In the genomic region with DNA sequence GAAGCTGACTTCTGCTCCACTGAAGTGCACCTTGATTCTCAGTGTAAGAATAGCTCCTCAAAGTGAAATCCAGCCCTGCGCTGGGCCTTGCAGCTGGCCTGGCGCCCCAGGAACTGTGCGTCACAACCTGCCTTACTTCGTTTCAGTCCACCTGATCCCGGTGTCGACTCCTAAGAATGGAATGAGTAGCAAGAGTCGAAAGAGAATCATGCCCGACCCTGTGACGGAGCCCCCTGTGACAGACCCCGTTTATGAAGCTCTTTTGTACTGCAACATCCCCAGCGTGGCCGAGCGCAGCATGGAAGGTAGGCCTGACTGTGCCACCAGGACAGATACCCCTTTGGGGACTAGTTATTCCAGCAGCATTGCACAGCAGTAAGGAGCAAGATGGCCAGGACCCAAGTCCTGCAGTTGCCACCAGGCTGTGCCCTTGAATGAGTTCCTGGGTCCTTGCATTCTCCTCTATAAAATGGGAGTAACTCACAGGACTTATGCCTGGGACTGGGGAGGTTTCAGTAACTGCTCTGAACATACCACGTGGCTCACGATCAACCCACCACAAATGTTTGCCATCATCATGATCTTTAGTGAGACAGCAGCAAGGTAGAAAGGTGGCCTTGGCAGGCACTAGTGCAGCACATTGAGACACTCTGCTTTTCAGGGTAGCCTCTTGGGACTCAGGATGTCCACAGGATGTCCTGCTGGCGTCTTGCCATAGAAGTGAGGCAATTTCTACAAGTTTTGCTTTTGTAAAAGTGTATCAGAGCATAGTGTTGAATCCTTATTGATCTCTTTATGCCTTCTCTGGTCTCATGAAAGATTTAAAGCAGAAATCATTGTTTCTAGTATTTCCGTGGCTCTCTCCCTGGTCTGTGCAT, we compare ENCODE assay signal across 17 cellular contexts. TPM values are rescaled to one million over a fixed set of nuclear protein-coding genes. Genes with fewer than 3 reads are reported as not detected.
DNase-seq lines count a peak whose midpoint lies in the region; ATAC-seq, FAIRE-seq and TF ChIP-seq lines count a peak whose summit lies in the region.
"Had no signal": no experiment of that assay in that cellular context is flagged by ENCODE, and none has a peak within 500 bp of the region (broad histone marks: within the 10 kb centered on the region; RNA-seq: fewer than 3 reads in every experiment).

No MANE protein-coding gene starts in this region.

- H3K36me3 ChIP-seq in skeletal muscle satellite cell (ENCODE audit: insufficient read depth, low read length), result no peaks in the 10 kb centered on the region

- H3K4me3 ChIP-seq in skeletal muscle satellite cell (ENCODE audit: low read length), result no peak overlapping the region
- H3K4me3 ChIP-seq: left lung had no signal

- H3K4me3 Mint-ChIP-seq in activated CD8-positive, alpha-beta T cell treated with anti-CD3 and anti-CD28 coated beads, Interleukin-2, amount 10 ng/mL, durations not matched to agents 7 days and 5 days, result no peak overlapping the region
- no peak overlapping the region for H3K4me3 Mint-ChIP-seq in activated CD8-positive, alpha-beta T cell treated with anti-CD3 and anti-CD28 coated beads for 36 hours
- H3K4me3 Mint-ChIP-seq in activated T-helper 17 cell treated with anti-CD3 and anti-CD28 coated beads, Interleukin-2, amount 50 U/mL, for 72 hours, result no peak overlapping the region
- H3K4me3 Mint-ChIP-seq: stimulated activated memory B cell treated with anti-CD40 and anti-IgM and Interleukin-4, amounts not matched to agents 10 μg/mL and 1 μg/mL and 100 μg/mL, for 72 hours; type B pancreatic cell; WTC11 had no signal

- H3K9ac ChIP-seq in skeletal muscle satellite cell (ENCODE audit: low read depth, low read length), result no peak overlapping the region

- CTCF ChIA-PET in activated CD8-positive, alpha-beta T cell treated with anti-CD3 and anti-CD28 coated beads, Interleukin-2, amount 10 ng/mL, durations not matched to agents 7 days and 5 days (lab: Charles Lee), result interaction anchor here (0.8 to 7.9 kb wide), 9 partner anchors 7 to 278 kb away, joined by 3 to 65 read pairs (median 7); partner anchors contain the start of gene PXYLP1
- CTCF ChIA-PET in activated CD8-positive, alpha-beta T cell treated with anti-CD3 and anti-CD28 coated beads for 36 hours (lab: Charles Lee), result interaction anchor here (1.0 to 7.0 kb wide), 9 partner anchors 11 to 181 kb away, joined by 3 to 82 read pairs (median 5); partner anchors contain the start of gene PXYLP1

- H3K4me1 Mint-ChIP-seq in activated CD8-positive, alpha-beta T cell treated with anti-CD3 and anti-CD28 coated beads, Interleukin-2, amount 10 ng/mL, durations not matched to agents 7 days and 5 days (ENCODE audit: low read depth), result peaks cover 39% of the 10 kb centered on the region
- H3K4me1 Mint-ChIP-seq in activated CD8-positive, alpha-beta T cell treated with anti-CD3 and anti-CD28 coated beads for 36 hours (ENCODE audit: low read depth), result peaks cover 30% of the 10 kb centered on the region
- peaks cover 24% of the 10 kb centered on the region for H3K4me1 Mint-ChIP-seq in activated T-helper 17 cell treated with anti-CD3 and anti-CD28 coated beads, Interleukin-2, amount 50 U/mL, for 72 hours
- H3K4me1 Mint-ChIP-seq: stimulated activated memory B cell treated with anti-CD40 and anti-IgM and Interleukin-4, amounts not matched to agents 10 μg/mL and 1 μg/mL and 100 μg/mL, for 72 hours had no signal

- no peaks in the 10 kb centered on the region for H3K27me3 Mint-ChIP-seq in activated CD8-positive, alpha-beta T cell treated with anti-CD3 and anti-CD28 coated beads, Interleukin-2, amount 10 ng/mL, durations not matched to agents 7 days and 5 days (ENCODE audit: low read depth)
- H3K27me3 Mint-ChIP-seq in activated CD8-positive, alpha-beta T cell treated with anti-CD3 and anti-CD28 coated beads for 36 hours, result no peaks in the 10 kb centered on the region
- H3K27me3 Mint-ChIP-seq in activated T-helper 17 cell treated with anti-CD3 and anti-CD28 coated beads, Interleukin-2, amount 50 U/mL, for 72 hours, result no peaks in the 10 kb centered on the region
- H3K27me3 Mint-ChIP-seq: CD4-positive, alpha-beta memory T cell; progenitor cell of endocrine pancreas; stimulated activated memory B cell treated with anti-CD40 and anti-IgM and Interleukin-4, amounts not matched to agents 10 μg/mL and 1 μg/mL and 100 μg/mL, for 72 hours; type B pancreatic cell had no signal

- no peak for TF ChIP-seq CTCF in activated CD8-positive, alpha-beta T cell treated with anti-CD3 and anti-CD28 coated beads for 36 hours (IDR thresholded peaks at IDR 0.05)

- peak overlapping the region; percentile 9 for H3K4me2 ChIP-seq in skeletal muscle satellite cell (ENCODE audit: low read length)

- no peaks in the 10 kb centered on the region for H3K9me3 Mint-ChIP-seq in activated CD8-positive, alpha-beta T cell treated with anti-CD3 and anti-CD28 coated beads, Interleukin-2, amount 10 ng/mL, durations not matched to agents 7 days and 5 days (ENCODE audit: insufficient read depth)
- no peaks in the 10 kb centered on the region for H3K9me3 Mint-ChIP-seq in activated CD8-positive, alpha-beta T cell treated with anti-CD3 and anti-CD28 coated beads for 36 hours
- H3K9me3 Mint-ChIP-seq in activated T-helper 17 cell treated with anti-CD3 and anti-CD28 coated beads, Interleukin-2, amount 50 U/mL, for 72 hours, result no peaks in the 10 kb centered on the region
- H3K9me3 Mint-ChIP-seq: CD4-positive, alpha-beta memory T cell; stimulated activated memory B cell treated with anti-CD40 and anti-IgM and Interleukin-4, amounts not matched to agents 10 μg/mL and 1 μg/mL and 100 μg/mL, for 72 hours; type B pancreatic cell; WTC11 had no signal

- H3K36me3 Mint-ChIP-seq in activated CD8-positive, alpha-beta T cell treated with anti-CD3 and anti-CD28 coated beads, Interleukin-2, amount 10 ng/mL, durations not matched to agents 7 days and 5 days (ENCODE audit: low read depth), result peaks cover 24% of the 10 kb centered on the region
- H3K36me3 Mint-ChIP-seq in activated CD8-positive, alpha-beta T cell treated with anti-CD3 and anti-CD28 coated beads for 36 hours (ENCODE audit: low read depth), result peaks cover 8% of the 10 kb centered on the region
- no peaks in the 10 kb centered on the region for H3K36me3 Mint-ChIP-seq in activated T-helper 17 cell treated with anti-CD3 and anti-CD28 coated beads, Interleukin-2, amount 50 U/mL, for 72 hours (ENCODE audit: low read depth)

- FAIRE-seq in GM12892 (lab: Jason Lieb, UNC), result no peak
- FAIRE-seq: A204.1 had no signal

- no peak for DNase-seq in activated CD8-positive, alpha-beta T cell treated with anti-CD3 and anti-CD28 coated beads, Interleukin-2, amount 10 ng/mL, durations not matched to agents 7 days and 5 days
- DNase-seq in activated CD8-positive, alpha-beta T cell treated with anti-CD3 and anti-CD28 coated beads for 36 hours, result no peak
- DNase-seq in fibroblast of gingiva (ENCODE audit: low read depth) (peak; percentile 39), GM12892 (ENCODE audit: insufficient read length) (no peak), ureter (ENCODE audit: low spot score) (no peak)
- DNase-seq in activated naive CD4-positive, alpha-beta T cell treated with Interleukin-2 at 50 U/mL for 16 hours, result no peak
- DNase-seq: left lung; Right ventricle myocardium superior; stimulated activated CD4-positive, alpha-beta T cell treated with anti-CD3 and anti-CD28 coated beads, Interleukin-12 subunit alpha, Interleukin-12 subunit beta, amount 100 ng/mL, for 4 hours had no signal

- no peak for ATAC-seq in activated CD8-positive, alpha-beta T cell treated with anti-CD3 and anti-CD28 coated beads, Interleukin-2, amount 10 ng/mL, durations not matched to agents 7 days and 5 days
- ATAC-seq in activated CD8-positive, alpha-beta T cell treated with anti-CD3 and anti-CD28 coated beads for 36 hours, result no peak
- ATAC-seq in activated T-helper 17 cell treated with anti-CD3 and anti-CD28 coated beads, Interleukin-2, amount 50 U/mL, for 72 hours (replicated peaks), result no peak
- ATAC-seq: stimulated activated memory B cell treated with anti-CD40 and anti-IgM and Interleukin-4, amounts not matched to agents 10 μg/mL and 1 μg/mL and 100 μg/mL, for 72 hours had no signal

- no peaks in the 10 kb centered on the region for H3K9me3 ChIP-seq in skeletal muscle satellite cell (replicated peaks; ENCODE audit: low read length)
- H3K9me3 ChIP-seq: left lung had no signal

- no peak for TF ChIP-seq POLR2A in GM12892 (IDR thresholded peaks at IDR 0.05; ENCODE audit: low read depth, low read length)

- peak overlapping the region; percentile 10 for H3K27ac Mint-ChIP-seq in activated CD8-positive, alpha-beta T cell treated with anti-CD3 and anti-CD28 coated beads, Interleukin-2, amount 10 ng/mL, durations not matched to agents 7 days and 5 days
- no peak overlapping the region for H3K27ac Mint-ChIP-seq in activated CD8-positive, alpha-beta T cell treated with anti-CD3 and anti-CD28 coated beads for 36 hours
- H3K27ac Mint-ChIP-seq in activated T-helper 17 cell treated with anti-CD3 and anti-CD28 coated beads, Interleukin-2, amount 50 U/mL, for 72 hours, result peak overlapping the region; percentile 22
- H3K27ac Mint-ChIP-seq: progenitor cell of endocrine pancreas; stimulated activated memory B cell treated with anti-CD40 and anti-IgM and Interleukin-4, amounts not matched to agents 10 μg/mL and 1 μg/mL and 100 μg/mL, for 72 hours; type B pancreatic cell; WTC11 had no signal

- peaks cover 35% of the 10 kb centered on the region for H3K4me1 ChIP-seq in skeletal muscle satellite cell (ENCODE audit: control insufficient read depth, insufficient read depth, low read length)

- POLR2A ChIA-PET in activated CD8-positive, alpha-beta T cell treated with anti-CD3 and anti-CD28 coated beads, Interleukin-2, amount 10 ng/mL, durations not matched to agents 7 days and 5 days (lab: Charles Lee), result interaction anchor here (1.0 kb wide), 1 partner anchor 46 kb away, joined by 6 read pairs; the partner anchor contains the start of gene PXYLP1
- POLR2A ChIA-PET in activated CD8-positive, alpha-beta T cell treated with anti-CD3 and anti-CD28 coated beads for 36 hours (lab: Charles Lee), result interaction anchor here (0.6 to 1.0 kb wide), 4 partner anchors 26 to 47 kb away, joined by 3 read pairs; partner anchors contain the start of gene PXYLP1

- H3K27me3 ChIP-seq in skeletal muscle satellite cell (ENCODE audit: control insufficient read depth, insufficient read depth, low read length), result no peaks in the 10 kb centered on the region
- H3K27me3 ChIP-seq: left lung had no signal

- intact Hi-C loops in activated CD8-positive, alpha-beta T cell treated with anti-CD3 and anti-CD28 coated beads for 36 hours (cut with micrococcal nuclease), result loop anchor here (5.0 kb wide), 1 partner anchor 46 kb away; the partner anchor contains the start of gene PXYLP1

RNA-seq across cellular contexts. Expression of gene PXYLP1, which starts 46.8 kb away (rescaled TPM):
- 10 to 100 TPM; 15.0 to 16.5 TPM for total RNA-seq in activated CD8-positive, alpha-beta T cell treated with anti-CD3 and anti-CD28 coated beads, Interleukin-2, amount 10 ng/mL, durations not matched to agents 7 days and 5 days
- 10 to 100 TPM; 14.9 to 17.2 TPM for total RNA-seq in activated CD8-positive, alpha-beta T cell treated with anti-CD3 and anti-CD28 coated beads for 36 hours
- total RNA-seq in activated T-helper 17 cell treated with anti-CD3 and anti-CD28 coated beads, Interleukin-2, amount 50 U/mL, for 72 hours, result 10 to 100 TPM in 1 of 2 donors, 1 to 10 TPM in 1; 5.7 to 11.4 TPM
- total RNA-seq in skeletal muscle satellite cell (2012; rRNA removed), result 6.6 and 8.9 TPM in 2 replicates
- 0.85 TPM for polyA plus RNA-seq in GM12892 (2012; ENCODE audit: missing spikeins)
- 26.3 TPM for total RNA-seq in ureter
